ENCODE assay signal across 11 cellular contexts in the genomic region with DNA sequence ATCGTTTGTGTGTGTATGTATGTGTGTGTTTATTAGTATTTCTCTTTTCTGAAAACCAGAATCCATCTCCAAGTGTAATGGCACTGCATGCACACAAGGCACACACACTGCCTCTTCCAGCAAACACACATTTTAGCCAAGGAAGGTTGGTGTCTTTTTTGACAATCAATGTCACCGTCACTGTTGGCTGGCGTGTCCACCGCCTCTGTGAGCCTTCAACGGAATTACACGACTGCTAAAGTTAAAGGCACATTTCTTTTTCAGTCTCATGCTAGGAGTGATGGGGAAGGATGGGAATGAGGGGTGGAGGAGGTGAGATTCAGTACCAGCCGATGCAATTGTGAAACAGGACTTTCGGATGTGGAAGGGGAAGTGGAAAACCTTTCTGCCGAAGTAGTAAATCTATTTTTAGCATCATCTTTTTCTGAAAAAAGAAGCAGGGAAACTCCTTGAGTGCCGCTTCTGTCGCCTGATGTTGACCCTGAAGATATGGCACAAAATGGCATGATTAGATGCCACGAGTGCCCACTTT. TPM values are rescaled to one million over a fixed set of nuclear protein-coding genes. Genes with fewer than 3 reads are reported as not detected.
DNase-seq lines count a peak whose midpoint lies in the region; TF ChIP-seq lines count a peak whose summit lies in the region.
"Had no signal": no experiment of that assay in that cellular context is flagged by ENCODE, and none has a peak within 500 bp of the region (broad histone marks: within the 10 kb centered on the region; RNA-seq: fewer than 3 reads in every experiment).

No MANE protein-coding gene starts in this region.

- 70% methylated on average over 12 of the region's 12 CpGs for WGBS in hepatocyte (ENCODE audit: low lambda C conversion rate, missing lambda C conversion rate)
- 26% methylated on average over 12 of the region's 12 CpGs for WGBS in esophagus muscularis mucosa

- H3K79me2 ChIP-seq in hepatocyte: no peaks in the 10 kb centered on the region

- H3K27me3 ChIP-seq in HUES48 (ENCODE audit: control insufficient read depth, insufficient read depth, low read length) (no peaks in the 10 kb centered on the region; the same call in 1 of the 2 replicates), hepatocyte (no peaks in the 10 kb centered on the region), esophagus muscularis mucosa (peaks cover 0 to 52% (median 0%) of the 10 kb centered on the region in 4 donors)

- H4K20me1 ChIP-seq in hepatocyte (ENCODE audit: insufficient read depth, poor library complexity, severe bottlenecking): no peaks in the 10 kb centered on the region

- intact Hi-C loops in esophagus muscularis mucosa (cut with DNase I): no loop called here

- no peak overlapping the region for H3K4me2 ChIP-seq in hepatocyte

- no peak for TF ChIP-seq CTCF in hepatocyte (IDR thresholded peaks at IDR 0.05; ENCODE audit: poor library complexity)
- TF ChIP-seq CTCF in esophagus muscularis mucosa (IDR thresholded peaks at IDR 0.05): no peak

- no peak overlapping the region for H2AFZ ChIP-seq in hepatocyte

- H3K9me2 ChIP-seq in hepatocyte (replicated peaks; ENCODE audit: insufficient read depth): no peaks in the 10 kb centered on the region

- peak; percentile 50 for DNase-seq in DMS153 (lab: John Stamatoyannopoulos, UW)
- DNase-seq in DMS153 treated with DMSO at 0.1 percent for 48 hours (lab: John Stamatoyannopoulos, UW; ENCODE audit: unreplicated experiment): no peak
- peak; percentile 62 for DNase-seq in SKM-1 treated with dmso at 0.1 percent for 144 hours (lab: John Stamatoyannopoulos, UW; ENCODE audit: unreplicated experiment)
- DNase-seq in medulla oblongata (ENCODE audit: extremely low spot score): peak; percentile 63
- no peak for DNase-seq in NCI-H2196 treated with DMSO at 0.1 percent for 48 hours (lab: John Stamatoyannopoulos, UW; ENCODE audit: unreplicated experiment)
- no peak for DNase-seq in hepatocyte (ENCODE audit: low spot score)
- DNase-seq in esophagus muscularis mucosa (ENCODE audit: extremely low spot score): no peak
- DNase-seq: 8988T, cortex of kidney had no signal

- H3K4me3 ChIP-seq in HUES48 (ENCODE audit: low read depth, low read length) (no peak overlapping the region), hepatocyte (no peak overlapping the region), esophagus muscularis mucosa (no peak overlapping the region)

- H3K4me1 ChIP-seq in HUES48 (ENCODE audit: control insufficient read depth, insufficient read depth, low read length): peaks cover 27% of the 10 kb centered on the region
- no peaks in the 10 kb centered on the region for H3K4me1 ChIP-seq in hepatocyte (ENCODE audit: insufficient read depth)
- peaks cover 0 to 12% (median 4%) of the 10 kb centered on the region in 4 donors for H3K4me1 ChIP-seq in esophagus muscularis mucosa

- no peak for TF ChIP-seq EP300 in esophagus muscularis mucosa (IDR thresholded peaks at IDR 0.05)

- no peak overlapping the region for H3K9ac ChIP-seq in HUES48 (ENCODE audit: low read depth, low read length)

- H3K36me3 ChIP-seq in HUES48 (ENCODE audit: control insufficient read depth, insufficient read depth, low read length) (no peaks in the 10 kb centered on the region), hepatocyte (replicated peaks; ENCODE audit: insufficient read depth, low read depth) (no peaks in the 10 kb centered on the region), esophagus muscularis mucosa (no peaks in the 10 kb centered on the region)

- TF ChIP-seq POLR2A in esophagus muscularis mucosa (IDR thresholded peaks at IDR 0.05; ENCODE audit: low read depth): no peak

- no peaks in the 10 kb centered on the region for H3K9me3 ChIP-seq in HUES48 (ENCODE audit: control insufficient read depth, insufficient read depth, low read length)
- H3K9me3 ChIP-seq in hepatocyte (ENCODE audit: low read depth): no peaks in the 10 kb centered on the region
- no peaks in the 10 kb centered on the region for H3K9me3 ChIP-seq in esophagus muscularis mucosa

- H3K27ac ChIP-seq in HUES48 (ENCODE audit: low read depth, low read length) (peak overlapping the region; percentile 48), hepatocyte (no peak overlapping the region), esophagus muscularis mucosa (replicated peaks in 1 of 4) (no peak overlapping the region)

RNA-seq across cellular contexts. Expression of gene ELAVL4, which starts 1.4 kb away (rescaled TPM):
- total RNA-seq in hepatocyte (0.07 and 0.24 TPM in 2 replicates), esophagus muscularis mucosa (1 to 10 TPM in 2 of 4 donors, under 1 TPM in 2; 0.40 to 2.2 (median 1.1) TPM)
- 0.08 and 0.57 TPM in 2 replicates for polyA plus RNA-seq in hepatocyte
- total RNA-seq: T-helper 1 cell treated with Interleukin-12 subunit alpha and Interleukin-12 subunit beta and Interleukin-4 antibody, amounts not matched to agents 30 ng/mL and 1 ng/mL, for 36 hours had no signal

Comparison
In these comparisons a context has a peak if more than half of its experiments do, and no peak if none do; other contexts are left out.
1. DNase-seq: peak in DMS153 (single experiment), SKM-1 treated with dmso at 0.1 percent for 144 hours (single experiment) and medulla oblongata (single experiment); none in DMS153 treated with DMSO at 0.1 percent for 48 hours (single experiment), NCI-H2196 treated with DMSO at 0.1 percent for 48 hours (single experiment), hepatocyte (single experiment) and esophagus muscularis mucosa (single experiment).